In genomic region chr3:152039887-152040286, GRCh38 we compare ENCODE assay signal across 10 cellular contexts.
DNase-seq lines count a peak whose midpoint lies in the region; ATAC-seq and TF ChIP-seq lines count a peak whose summit lies in the region.
"Had no signal": no experiment of that assay in that cellular context is flagged by ENCODE, and none has a peak within 500 bp of the region (broad histone marks: within the 10 kb centered on the region; RNA-seq: fewer than 3 reads in every experiment).

No MANE protein-coding gene starts in this region.

- H3K36me3 Mint-ChIP-seq in activated B cell treated with CpG ODN at 0.5 μM for 24 hours (ENCODE audit: low read depth), result peaks cover 1% of the 10 kb centered on the region
- H3K36me3 Mint-ChIP-seq: brain had no signal

- H3K9me3 Mint-ChIP-seq in activated B cell treated with CpG ODN at 0.5 μM for 24 hours, result peaks cover 11% of the 10 kb centered on the region

- ATAC-seq in GM18868 (IDR thresholded peaks at IDR 0.05; ENCODE audit: unreplicated experiment), result peak; percentile 93
- ATAC-seq in GM21447 (IDR thresholded peaks at IDR 0.05; ENCODE audit: unreplicated experiment), result peak; percentile 94
- ATAC-seq in HG03095 (IDR thresholded peaks at IDR 0.05; ENCODE audit: unreplicated experiment), result peak; percentile 93
- ATAC-seq in activated B cell treated with CpG ODN at 0.5 μM for 24 hours (ENCODE audit: low read depth), result peak; percentile 76

- peaks cover 9% of the 10 kb centered on the region for H3K4me1 Mint-ChIP-seq in activated B cell treated with CpG ODN at 0.5 μM for 24 hours
- H3K4me1 Mint-ChIP-seq: brain had no signal

- no peak overlapping the region for H3K4me3 Mint-ChIP-seq in activated B cell treated with CpG ODN at 0.5 μM for 24 hours
- H3K4me3 Mint-ChIP-seq: brain had no signal

- CTCF ChIA-PET in activated B cell treated with CpG ODN at 0.5 μM for 24 hours (lab: Charles Lee), result no interaction called here

- no peak for TF ChIP-seq CTCF in activated B cell treated with CpG ODN at 0.5 μM for 24 hours (IDR thresholded peaks at IDR 0.05)

- H3K27me3 Mint-ChIP-seq in activated B cell treated with CpG ODN at 0.5 μM for 24 hours, result no peaks in the 10 kb centered on the region
- H3K27me3 Mint-ChIP-seq: brain had no signal

- POLR2A ChIA-PET in activated B cell treated with CpG ODN at 0.5 μM for 24 hours (lab: Charles Lee), result no interaction called here

- DNase-seq in activated B cell treated with CpG ODN at 0.5 μM for 24 hours (no peak), posterior cingulate gyrus (no peak), AG08396 (ENCODE audit: low spot score) (no peak), CD1c-positive myeloid dendritic cell (ENCODE audit: extremely low spot score) (no peak)
- DNase-seq: NCI-H524, SW 1271 had no signal

- intact Hi-C loops in activated B cell treated with CpG ODN at 0.5 μM for 24 hours (cut with micrococcal nuclease), result no loop called here
- intact Hi-C loops in posterior cingulate gyrus (cut with DNase I), result no loop called here

- H3K27ac Mint-ChIP-seq in activated B cell treated with CpG ODN at 0.5 μM for 24 hours, result no peak overlapping the region
- H3K27ac Mint-ChIP-seq: brain had no signal
